Comparison of ENCODE assay signal across 11 cellular contexts in genomic region chr6:107495196-107495643, GRCh38. TPM values are rescaled to one million over a fixed set of nuclear protein-coding genes. Genes with fewer than 3 reads are reported as not detected.
DNase-seq lines count a peak whose midpoint lies in the region; ATAC-seq and TF ChIP-seq lines count a peak whose summit lies in the region.
"Had no signal": no experiment of that assay in that cellular context is flagged by ENCODE, and none has a peak within 500 bp of the region (broad histone marks: within the 10 kb centered on the region; RNA-seq: fewer than 3 reads in every experiment).

No MANE protein-coding gene starts in this region.

- peaks cover 14% of the 10 kb centered on the region for H3K27me3 Mint-ChIP-seq in MCF 10A (ENCODE audit: insufficient read depth, unreplicated experiment)
- H3K27me3 Mint-ChIP-seq in nephron progenitor cell (ENCODE audit: low read depth, poor library complexity), result no peaks in the 10 kb centered on the region

- no peak for ATAC-seq in GM21390 (IDR thresholded peaks at IDR 0.05; ENCODE audit: unreplicated experiment)

- H3K36me3 Mint-ChIP-seq in MCF 10A (ENCODE audit: insufficient read depth, unreplicated experiment) (no peaks in the 10 kb centered on the region), nephron progenitor cell (ENCODE audit: low read depth) (peaks cover 11% of the 10 kb centered on the region)
- H3K36me3 Mint-ChIP-seq: activated naive CD8-positive, alpha-beta T cell had no signal

- peak overlapping the region; percentile 43 to 81 for H3K27ac ChIP-seq in breast epithelium
- H3K27ac ChIP-seq in vagina, result peak overlapping the region; percentile 35

- H3K9me3 Mint-ChIP-seq in MCF 10A (ENCODE audit: unreplicated experiment) (no peaks in the 10 kb centered on the region), nephron progenitor cell (no peaks in the 10 kb centered on the region)

- TF ChIP-seq CTCF in breast epithelium (IDR thresholded peaks at IDR 0.05) (no peak), MCF 10A (IDR thresholded peaks at IDR 0.05; ENCODE audit: unreplicated experiment) (no peak), fibroblast of mammary gland (conservative IDR thresholded peaks at IDR 0.05; ENCODE audit: control insufficient read depth, insufficient read depth, low read depth, low read length) (no peak), nephron progenitor cell (IDR thresholded peaks at IDR 0.05) (no peak), vagina (IDR thresholded peaks at IDR 0.05) (no peak)

- no peaks in the 10 kb centered on the region for H3K9me3 ChIP-seq in breast epithelium
- H3K9me3 ChIP-seq in vagina, result no peaks in the 10 kb centered on the region

- POLR2A ChIA-PET in MCF 10A (lab: Yijun Ruan, JAX), result no interaction called here

- H3K36me3 ChIP-seq in breast epithelium, result no peaks in the 10 kb centered on the region
- H3K36me3 ChIP-seq in vagina, result no peaks in the 10 kb centered on the region

- intact Hi-C loops in breast epithelium (cut with DNase I; ENCODE audit: low total_unique reads) (no loop called here), MCF 10A (cut with micrococcal nuclease) (no loop called here), vagina (cut with DNase I) (loop anchor here (10.0 kb wide), 1 partner anchor 170 kb away; no protein-coding TSS in a partner anchor)

- H3K27me3 ChIP-seq in breast epithelium (peaks cover 0 to 29% of the 10 kb centered on the region in 2 donors), vagina (no peaks in the 10 kb centered on the region)

- H3K4me1 Mint-ChIP-seq in MCF 10A (ENCODE audit: insufficient read depth, unreplicated experiment), result no peaks in the 10 kb centered on the region
- H3K4me1 Mint-ChIP-seq in nephron progenitor cell, result peaks cover 16% of the 10 kb centered on the region

- H3K27ac Mint-ChIP-seq in MCF 10A (ENCODE audit: low read depth, unreplicated experiment), result no peak overlapping the region
- H3K27ac Mint-ChIP-seq in nephron progenitor cell, result peak overlapping the region; percentile 70
- H3K27ac Mint-ChIP-seq: activated naive CD8-positive, alpha-beta T cell had no signal

- H3K4me1 ChIP-seq in breast epithelium (no peaks in the 10 kb centered on the region), vagina (peaks cover 35% of the 10 kb centered on the region)

- TF ChIP-seq POLR2A in breast epithelium (IDR thresholded peaks at IDR 0.05) (no peak), vagina (IDR thresholded peaks at IDR 0.05) (no peak)

- CTCF ChIA-PET in MCF 10A (lab: Yijun Ruan, JAX), result no interaction called here

- no peak for DNase-seq in breast epithelium (ENCODE audit: low spot score in 2 of 2)
- no peak for DNase-seq in MCF 10A (ENCODE audit: unreplicated experiment)
- peak; percentile 69 for DNase-seq in fibroblast of mammary gland (ENCODE audit: low read depth)
- DNase-seq in nephron progenitor cell, result no peak
- DNase-seq in vagina (ENCODE audit: extremely low spot score in 2 of 2), result no peak
- no peak for DNase-seq in A172 (ENCODE audit: low spot score)
- no peak for DNase-seq in central memory CD4-positive, alpha-beta T cell
- DNase-seq: NCI-H510A treated with DMSO at 0.1 percent for 48 hours, T1000 had no signal

- H3K4me3 Mint-ChIP-seq in MCF 10A (ENCODE audit: unreplicated experiment), result no peak overlapping the region
- no peak overlapping the region for H3K4me3 Mint-ChIP-seq in nephron progenitor cell
- H3K4me3 Mint-ChIP-seq: activated naive CD8-positive, alpha-beta T cell had no signal

- no TSS peak for BruUV-seq in MCF 10A (replicated peaks; lab: Mats Ljungman, UMichigan)

- H3K4me3 ChIP-seq in breast epithelium, result peak overlapping the region in 1 of 3 donors; percentile 17
- H3K4me3 ChIP-seq in fibroblast of mammary gland (ENCODE audit: control insufficient read depth, low read depth, low read length), result peak overlapping the region; percentile 3
- peak overlapping the region in 1 of 2 donors; percentile 14 for H3K4me3 ChIP-seq in vagina

RNA-seq across cellular contexts. Expression of gene SOBP, which starts 5.3 kb away (rescaled TPM):
- total RNA-seq in breast epithelium (1 to 10 TPM; 5.6 to 8.2 (median 7.0) TPM), MCF 10A (2022) (0.21 and 0.47 TPM in 2 replicates), vagina (13.3 TPM)
- not detected in 2 replicates for total RNA-seq in A172 (2014; rRNA removed; shearing (Covaris generic))

RNA-seq across cellular contexts. Expression of gene PDSS2, which starts 35.9 kb away (rescaled TPM):
- total RNA-seq in breast epithelium (10 to 100 TPM in 2 of 3 donors, 1 to 10 TPM in 1; 6.9 to 13.5 (median 11.1) TPM), MCF 10A (2022) (10.2 and 11.1 TPM in 2 replicates), vagina (18.7 TPM)
- 7.3 and 8.2 TPM in 2 replicates for total RNA-seq in A172 (2014; rRNA removed; shearing (Covaris generic))
